11 cellular contexts compared by ENCODE assay signal in the genomic region with DNA sequence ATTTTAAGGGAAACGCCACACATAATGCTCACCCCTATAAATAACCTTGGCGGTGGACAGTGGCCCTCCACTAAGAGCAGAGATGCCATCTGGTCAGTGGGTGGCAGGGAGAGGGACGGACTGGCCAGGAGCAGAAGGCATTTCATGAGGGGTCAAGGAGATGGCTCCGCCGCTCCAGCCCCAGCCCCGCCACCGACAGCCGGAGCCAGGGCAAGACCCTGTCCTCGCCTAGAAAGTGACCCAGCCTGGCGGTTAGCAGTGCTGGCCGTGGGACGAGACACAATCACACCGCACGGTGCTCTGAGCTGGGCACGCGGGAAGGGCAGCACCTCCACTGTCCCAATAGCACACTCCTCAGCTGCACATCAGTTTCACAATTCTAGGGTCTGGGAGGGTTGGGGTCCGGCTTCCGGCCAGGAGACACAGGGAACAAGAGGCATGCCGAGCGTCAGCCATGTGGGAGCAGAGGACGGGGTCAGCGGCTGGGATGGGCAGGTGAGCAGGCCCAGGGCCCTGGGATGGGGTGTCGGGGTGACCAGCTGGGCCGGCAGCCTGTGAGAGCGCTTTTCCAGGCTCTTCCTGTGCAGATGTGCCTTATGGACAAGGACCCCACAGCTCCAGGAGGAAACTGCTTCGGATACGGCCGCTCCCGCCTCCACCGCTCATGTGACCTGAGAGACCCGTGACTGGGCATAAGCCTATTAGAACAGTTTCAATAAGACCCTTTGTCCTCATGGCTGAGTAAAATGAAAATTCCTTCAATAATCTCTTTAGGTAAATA. TPM values are rescaled to one million over a fixed set of nuclear protein-coding genes. Genes with fewer than 3 reads are reported as not detected.
A peak's percentile ranks its signal among the peaks of the same experiment; 100 is the strongest.
DNase-seq lines count a peak whose midpoint lies in the region; ATAC-seq lines count a peak whose summit lies in the region.
"Had no signal": no experiment of that assay in that cellular context is flagged by ENCODE, and none has a peak within 500 bp of the region (broad histone marks: within the 10 kb centered on the region; RNA-seq: fewer than 3 reads in every experiment).

No MANE protein-coding gene starts in this region.

- H3K27me3 Mint-ChIP-seq in activated CD8-positive, alpha-beta memory T cell treated with anti-CD3 and anti-CD28 coated beads, Interleukin-2, amount 10 ng/mL, durations not matched to agents 7 days and 5 days = no peaks in the 10 kb centered on the region
- H3K27me3 Mint-ChIP-seq: activated CD4-positive, alpha-beta T cell treated with anti-CD3 and anti-CD28 coated beads for 36 hours; activated naive CD4-positive, alpha-beta T cell treated with anti-CD3 and anti-CD28 coated beads, Interleukin-2, amount 50 U/mL, for 24 hours had no signal

- H3K4me1 Mint-ChIP-seq in activated CD8-positive, alpha-beta memory T cell treated with anti-CD3 and anti-CD28 coated beads, Interleukin-2, amount 10 ng/mL, durations not matched to agents 7 days and 5 days = peaks cover 27% of the 10 kb centered on the region
- peaks cover 28% of the 10 kb centered on the region for H3K4me1 Mint-ChIP-seq in stimulated activated effector memory CD8-positive, alpha-beta T cell treated with anti-CD3 and anti-CD28 coated beads, Interleukin-12 subunit alpha, Interleukin-12 subunit beta, amount 100 ng/mL, for 72 hours

- no peak overlapping the region for H3K27ac Mint-ChIP-seq in activated CD8-positive, alpha-beta memory T cell treated with anti-CD3 and anti-CD28 coated beads, Interleukin-2, amount 10 ng/mL, durations not matched to agents 7 days and 5 days
- peak overlapping the region; percentile 77 for H3K27ac Mint-ChIP-seq in stimulated activated effector memory CD8-positive, alpha-beta T cell treated with anti-CD3 and anti-CD28 coated beads, Interleukin-12 subunit alpha, Interleukin-12 subunit beta, amount 100 ng/mL, for 72 hours
- H3K27ac Mint-ChIP-seq: activated CD4-positive, alpha-beta T cell treated with anti-CD3 and anti-CD28 coated beads for 36 hours; activated naive CD4-positive, alpha-beta T cell treated with anti-CD3 and anti-CD28 coated beads, Interleukin-2, amount 50 U/mL, for 24 hours had no signal

- intact Hi-C loops in left colon (cut with DNase I, micrococcal nuclease) = no loop called here

- peaks cover 15% of the 10 kb centered on the region for H3K36me3 Mint-ChIP-seq in activated CD8-positive, alpha-beta memory T cell treated with anti-CD3 and anti-CD28 coated beads, Interleukin-2, amount 10 ng/mL, durations not matched to agents 7 days and 5 days
- peaks cover 35% of the 10 kb centered on the region for H3K36me3 Mint-ChIP-seq in stimulated activated effector memory CD8-positive, alpha-beta T cell treated with anti-CD3 and anti-CD28 coated beads, Interleukin-12 subunit alpha, Interleukin-12 subunit beta, amount 100 ng/mL, for 72 hours

- no peaks in the 10 kb centered on the region for H3K9me3 Mint-ChIP-seq in activated CD8-positive, alpha-beta memory T cell treated with anti-CD3 and anti-CD28 coated beads, Interleukin-2, amount 10 ng/mL, durations not matched to agents 7 days and 5 days (ENCODE audit: low read depth)
- no peaks in the 10 kb centered on the region for H3K9me3 Mint-ChIP-seq in stimulated activated effector memory CD8-positive, alpha-beta T cell treated with anti-CD3 and anti-CD28 coated beads, Interleukin-12 subunit alpha, Interleukin-12 subunit beta, amount 100 ng/mL, for 72 hours
- H3K9me3 Mint-ChIP-seq: activated naive CD4-positive, alpha-beta T cell treated with anti-CD3 and anti-CD28 coated beads, Interleukin-2, amount 50 U/mL, for 24 hours had no signal

- no peak for ATAC-seq in activated CD8-positive, alpha-beta memory T cell treated with anti-CD3 and anti-CD28 coated beads, Interleukin-2, amount 10 ng/mL, durations not matched to agents 7 days and 5 days
- no peak for ATAC-seq in left colon
- no peak for ATAC-seq in stimulated activated effector memory CD8-positive, alpha-beta T cell treated with anti-CD3 and anti-CD28 coated beads, Interleukin-12 subunit alpha, Interleukin-12 subunit beta, amount 100 ng/mL, for 72 hours
- ATAC-seq in GM18517 (IDR thresholded peaks at IDR 0.05; ENCODE audit: unreplicated experiment) = no peak
- no peak for ATAC-seq in HG02885 (IDR thresholded peaks at IDR 0.05; ENCODE audit: poor library complexity, unreplicated experiment)
- ATAC-seq in HG02870 (IDR thresholded peaks at IDR 0.05; ENCODE audit: unreplicated experiment) = no peak
- ATAC-seq: A549; activated CD4-positive, alpha-beta T cell treated with anti-CD3 and anti-CD28 coated beads for 36 hours had no signal

- DNase-seq in activated CD8-positive, alpha-beta memory T cell treated with anti-CD3 and anti-CD28 coated beads for 24 hours = peak; percentile 50
- no peak for DNase-seq in activated CD8-positive, alpha-beta memory T cell treated with anti-CD3 and anti-CD28 coated beads, Interleukin-2, amount 10 ng/mL, durations not matched to agents 7 days and 5 days
- DNase-seq in activated CD8-positive, alpha-beta memory T cell treated with anti-CD3 and anti-CD28 coated beads, Interleukin-2, amount 50 U/mL, for 48 hours = peak; percentile 48
- peak; percentile 6 to 20 for DNase-seq in left colon
- no peak for DNase-seq in stimulated activated effector memory CD8-positive, alpha-beta T cell treated with anti-CD3 and anti-CD28 coated beads, Interleukin-12 subunit alpha, Interleukin-12 subunit beta, amount 100 ng/mL, for 72 hours (ENCODE audit: low spot score in 2 of 2)
- DNase-seq: activated CD4-positive, alpha-beta T cell treated with anti-CD3 and anti-CD28 coated beads for 36 hours had no signal

- CTCF ChIA-PET in activated CD8-positive, alpha-beta memory T cell treated with anti-CD3 and anti-CD28 coated beads, Interleukin-2, amount 10 ng/mL, durations not matched to agents 7 days and 5 days (lab: Charles Lee) = no interaction called here

- H3K4me3 Mint-ChIP-seq in activated CD8-positive, alpha-beta memory T cell treated with anti-CD3 and anti-CD28 coated beads, Interleukin-2, amount 10 ng/mL, durations not matched to agents 7 days and 5 days = no peak overlapping the region
- no peak overlapping the region for H3K4me3 Mint-ChIP-seq in stimulated activated effector memory CD8-positive, alpha-beta T cell treated with anti-CD3 and anti-CD28 coated beads, Interleukin-12 subunit alpha, Interleukin-12 subunit beta, amount 100 ng/mL, for 72 hours
- H3K4me3 Mint-ChIP-seq: activated CD4-positive, alpha-beta T cell treated with anti-CD3 and anti-CD28 coated beads for 36 hours; activated naive CD4-positive, alpha-beta T cell treated with anti-CD3 and anti-CD28 coated beads, Interleukin-2, amount 50 U/mL, for 24 hours had no signal

RNA-seq across cellular contexts. Expression of a gene that starts 5.7 kb away (rescaled TPM):
- 10 to 100 TPM; 53.2 to 60.2 TPM for total RNA-seq in activated CD8-positive, alpha-beta memory T cell treated with anti-CD3 and anti-CD28 coated beads, Interleukin-2, amount 10 ng/mL, durations not matched to agents 7 days and 5 days
- total RNA-seq in left colon = 10 to 100 TPM; 18.2 to 18.9 TPM

Comparison
In these comparisons a context has a peak if more than half of its experiments do, and no peak if none do; other contexts are left out.
1. DNase-seq: peak in activated CD8-positive, alpha-beta memory T cell treated with anti-CD3 and anti-CD28 coated beads for 24 hours (single experiment), activated CD8-positive, alpha-beta memory T cell treated with anti-CD3 and anti-CD28 coated beads, Interleukin-2, amount 50 U/mL, for 48 hours (single experiment) and left colon (2 of 2); none in activated CD8-positive, alpha-beta memory T cell treated with anti-CD3 and anti-CD28 coated beads, Interleukin-2, amount 10 ng/mL, durations not matched to agents 7 days and 5 days (single experiment) and stimulated activated effector memory CD8-positive, alpha-beta T cell treated with anti-CD3 and anti-CD28 coated beads, Interleukin-12 subunit alpha, Interleukin-12 subunit beta, amount 100 ng/mL, for 72 hours (0 of 2).